ENCODE assay signal across 8 cellular contexts in the genomic region with DNA sequence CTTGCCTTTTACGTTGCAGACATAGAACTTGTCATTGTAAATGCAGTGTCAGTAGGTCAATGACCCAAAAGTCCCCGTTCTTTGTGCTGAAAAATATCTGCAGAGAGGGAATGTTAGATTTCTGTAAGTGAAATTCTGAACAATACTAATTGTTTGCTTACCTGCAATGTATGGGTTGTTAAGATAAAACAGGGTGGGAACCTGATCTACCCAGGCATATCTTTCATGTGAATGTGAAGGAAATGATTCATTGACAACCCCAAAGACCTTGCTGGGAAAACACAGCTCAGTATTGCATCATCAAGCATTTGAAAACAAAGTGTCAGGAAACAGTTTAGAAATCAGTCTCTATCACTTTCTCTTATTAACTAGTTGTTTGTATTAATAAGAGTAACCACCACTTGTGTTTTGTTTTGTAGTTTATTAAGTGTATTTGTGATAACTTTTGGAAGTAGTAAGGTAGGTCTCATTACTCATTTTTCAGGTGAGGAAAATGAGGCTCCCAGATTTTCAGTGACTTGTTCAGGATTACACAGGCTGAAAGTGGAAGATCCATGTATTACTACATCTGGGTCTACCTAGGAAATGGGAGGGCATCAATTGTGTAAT. TPM values are rescaled to one million over a fixed set of nuclear protein-coding genes. Genes with fewer than 3 reads are reported as not detected.
DNase-seq lines count a peak whose midpoint lies in the region; ATAC-seq, FAIRE-seq and TF ChIP-seq lines count a peak whose summit lies in the region.

No MANE protein-coding gene starts in this region.

- peak overlapping the region; percentile 28; the same call in 1 of the 2 replicates for H3K4me3 ChIP-seq in PC-3 (ENCODE audit: low read length)
- H3K4me3 ChIP-seq in H7 (ENCODE audit: insufficient read depth, low read depth, low read length), result no peak overlapping the region

- POLR2A ChIA-PET in PC-3 (lab: Charles Lee; ENCODE audit: unreplicated experiment), result interaction anchor here (0.7 to 0.9 kb wide), 2 partner anchors 12 to 28 kb away, joined by 4 read pairs; no protein-coding TSS in a partner anchor

- CTCF ChIA-PET in PC-3 (lab: Charles Lee), result interaction anchor here (0.7 kb wide), 1 partner anchor 43 kb away, joined by 5 read pairs; no protein-coding TSS in a partner anchor

- H3K27me3 ChIP-seq in PC-3 (ENCODE audit: low read length) (no peaks in the 10 kb centered on the region), H7 (ENCODE audit: control insufficient read depth, insufficient read depth, low read length) (no peaks in the 10 kb centered on the region)

- no peaks in the 10 kb centered on the region for H3K9me3 Mint-ChIP-seq in natural killer cell treated with Interleukin-12 subunit alpha and Interleukin-12 subunit beta and Interleukin-15 and Interleukin-18, amount 100 ng/mL, for 72 hours

- H3K36me3 ChIP-seq in PC-3 (ENCODE audit: low read depth, low read length), result no peaks in the 10 kb centered on the region
- H3K36me3 ChIP-seq in H7 (replicated peaks; ENCODE audit: control insufficient read depth, insufficient read depth, low read length), result no peaks in the 10 kb centered on the region

- FAIRE-seq in endometrium (lab: Jason Lieb, UNC), result peak; percentile 8

- peak overlapping the region; percentile 47 for H3K4me3 Mint-ChIP-seq in natural killer cell treated with Interleukin-12 subunit alpha and Interleukin-12 subunit beta and Interleukin-15 and Interleukin-18, amount 100 ng/mL, for 72 hours

- peak overlapping the region; percentile 72 for H3K9ac ChIP-seq in PC-3 (ENCODE audit: low read length)

- peak overlapping the region; percentile 80 for H3K4me2 ChIP-seq in PC-3 (ENCODE audit: low read length)

- H3K79me2 ChIP-seq in PC-3 (ENCODE audit: low read length), result no peaks in the 10 kb centered on the region

- no peak for TF ChIP-seq CTCF in PC-3 (conservative IDR thresholded peaks at IDR 0.05; ENCODE audit: low read depth, low read length)

- peaks cover 20% of the 10 kb centered on the region for H3F3A ChIP-seq in PC-3 (ENCODE audit: low read length, unreplicated experiment)

- H4K20me1 ChIP-seq in PC-3 (ENCODE audit: low read length), result no peaks in the 10 kb centered on the region

- peaks cover 12 to 13% of the 10 kb centered on the region in 2 donors for H3K4me1 Mint-ChIP-seq in natural killer cell treated with Interleukin-12 subunit alpha and Interleukin-12 subunit beta and Interleukin-15 and Interleukin-18, amount 100 ng/mL, for 72 hours (ENCODE audit: low read depth in 2 of 2)

- H3K9me2 ChIP-seq in PC-3 (replicated peaks; ENCODE audit: low read length), result no peaks in the 10 kb centered on the region

- peaks cover 45% of the 10 kb centered on the region for H3K4me1 ChIP-seq in PC-3 (ENCODE audit: insufficient read depth, low read length)

- no peak overlapping the region for H2AFZ ChIP-seq in PC-3 (ENCODE audit: low read length)

- no peaks in the 10 kb centered on the region for H3K9me3 ChIP-seq in PC-3 (ENCODE audit: low read length)

- peak; percentile 67 for ATAC-seq in GM18907 (IDR thresholded peaks at IDR 0.05; ENCODE audit: unreplicated experiment)
- peak; percentile 77 for ATAC-seq in PC-3
- ATAC-seq in natural killer cell treated with Interleukin-12 subunit alpha and Interleukin-12 subunit beta and Interleukin-15 and Interleukin-18, amount 100 ng/mL, for 72 hours, result peak; percentile 72 to 83

- BruUV-seq in PC-3 (replicated peaks; lab: Mats Ljungman, UMichigan), result no TSS peak

- no peaks in the 10 kb centered on the region for H3K27me3 Mint-ChIP-seq in natural killer cell treated with Interleukin-12 subunit alpha and Interleukin-12 subunit beta and Interleukin-15 and Interleukin-18, amount 100 ng/mL, for 72 hours

- H3K27ac Mint-ChIP-seq in natural killer cell treated with Interleukin-12 subunit alpha and Interleukin-12 subunit beta and Interleukin-15 and Interleukin-18, amount 100 ng/mL, for 72 hours, result peak overlapping the region; percentile 22 to 88

- H3K27ac ChIP-seq in PC-3 (ENCODE audit: low read length), result peak overlapping the region; percentile 96

- DNase-seq in A172 (ENCODE audit: low spot score) (peak; percentile 85), PC-3 (peak; percentile 95), activated gamma-delta T cell (lab: John Stamatoyannopoulos, UW) (no peak), H7 (no peak), globus pallidus (ENCODE audit: low spot score) (no peak)
- peak; percentile 65 for DNase-seq in natural killer cell treated with Interleukin-12 subunit alpha and Interleukin-12 subunit beta and Interleukin-15 and Interleukin-18, amount 100 ng/mL, for 72 hours (ENCODE audit: low spot score)

- intact Hi-C loops in PC-3 (cut with micrococcal nuclease), result loop anchor here (1.0 kb wide), 2 partner anchors 28 to 44 kb away; no protein-coding TSS in a partner anchor

- H3K36me3 Mint-ChIP-seq in natural killer cell treated with Interleukin-12 subunit alpha and Interleukin-12 subunit beta and Interleukin-15 and Interleukin-18, amount 100 ng/mL, for 72 hours, result peaks cover 15% of the 10 kb centered on the region

RNA-seq across cellular contexts. Expression of a gene that starts 57.9 kb away (rescaled TPM):
- total RNA-seq in A172 (2014; rRNA removed; shearing (Covaris generic)), result 140 and 141 TPM in 2 replicates
- 214 and 232 TPM in 2 replicates for total RNA-seq in PC-3 (2014; rRNA removed)
- 100 to 1,000 TPM; 129 to 192 TPM for total RNA-seq in natural killer cell treated with Interleukin-12 subunit alpha and Interleukin-12 subunit beta and Interleukin-15 and Interleukin-18, amount 100 ng/mL, for 72 hours
- total RNA-seq in H7 (2014; rRNA removed; shearing (Covaris generic)), result 166 and 211 TPM in 2 replicates

Comparison
In these comparisons a context has a peak if more than half of its experiments do, and no peak if none do; other contexts are left out.
1. DNase-seq: peak in A172 (single experiment), PC-3 (single experiment) and natural killer cell treated with Interleukin-12 subunit alpha and Interleukin-12 subunit beta and Interleukin-15 and Interleukin-18, amount 100 ng/mL, for 72 hours (single experiment); none in activated gamma-delta T cell (single experiment), H7 (single experiment) and globus pallidus (single experiment).
2. Peak in every context shown above with its lines, with median percentiles within 50 percentile points of each other: ATAC-seq.